In the genomic region with DNA sequence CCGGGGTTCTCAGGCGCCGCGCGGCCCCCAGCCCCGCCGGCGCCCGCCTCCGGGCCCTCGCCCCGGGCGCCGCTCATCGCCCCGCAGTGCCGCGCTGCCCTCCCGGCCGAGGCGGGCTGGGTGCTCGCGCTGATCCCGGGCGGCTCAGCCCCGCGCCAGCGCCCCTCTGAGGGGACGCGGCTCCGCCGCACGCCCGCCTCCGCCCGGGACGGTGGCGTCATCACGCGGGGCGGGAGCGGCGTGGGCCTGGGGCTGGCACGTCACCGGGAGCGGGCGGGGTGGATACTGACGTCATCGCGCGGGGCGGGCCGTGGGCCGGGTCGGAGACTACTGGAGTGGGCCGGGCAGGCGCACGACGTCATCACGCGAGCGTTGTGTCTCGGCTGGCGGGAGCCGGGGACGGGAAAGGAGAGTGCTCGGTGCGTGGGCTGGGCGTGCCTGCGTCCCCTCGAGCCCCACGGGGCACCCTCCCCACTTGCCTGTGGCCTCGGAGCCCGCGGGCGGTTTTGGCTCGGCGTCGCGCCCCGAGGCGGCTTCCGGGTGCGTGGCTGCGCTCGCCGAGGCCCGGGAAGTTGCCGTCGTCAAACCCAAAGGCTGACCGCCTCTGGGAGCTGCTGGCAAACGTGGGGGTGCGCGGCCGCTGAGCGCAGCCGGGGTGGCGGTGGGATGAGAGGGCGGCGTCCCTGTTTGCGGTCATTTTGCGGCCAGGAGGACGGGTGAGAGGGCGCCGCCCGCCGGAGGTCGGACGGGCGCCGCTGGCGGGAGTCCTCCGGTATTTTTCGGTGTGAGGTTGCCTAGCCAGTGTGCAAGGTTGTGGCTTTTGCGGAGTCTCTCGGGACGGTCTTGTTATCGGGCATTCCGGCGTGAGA, we compare ENCODE assay signal across 8 cellular contexts. TPM values are rescaled to one million over a fixed set of nuclear protein-coding genes. Genes with fewer than 3 reads are reported as not detected.
DNase-seq lines count a peak whose midpoint lies in the region; ATAC-seq and TF ChIP-seq lines count a peak whose summit lies in the region.

A gene with protein sequence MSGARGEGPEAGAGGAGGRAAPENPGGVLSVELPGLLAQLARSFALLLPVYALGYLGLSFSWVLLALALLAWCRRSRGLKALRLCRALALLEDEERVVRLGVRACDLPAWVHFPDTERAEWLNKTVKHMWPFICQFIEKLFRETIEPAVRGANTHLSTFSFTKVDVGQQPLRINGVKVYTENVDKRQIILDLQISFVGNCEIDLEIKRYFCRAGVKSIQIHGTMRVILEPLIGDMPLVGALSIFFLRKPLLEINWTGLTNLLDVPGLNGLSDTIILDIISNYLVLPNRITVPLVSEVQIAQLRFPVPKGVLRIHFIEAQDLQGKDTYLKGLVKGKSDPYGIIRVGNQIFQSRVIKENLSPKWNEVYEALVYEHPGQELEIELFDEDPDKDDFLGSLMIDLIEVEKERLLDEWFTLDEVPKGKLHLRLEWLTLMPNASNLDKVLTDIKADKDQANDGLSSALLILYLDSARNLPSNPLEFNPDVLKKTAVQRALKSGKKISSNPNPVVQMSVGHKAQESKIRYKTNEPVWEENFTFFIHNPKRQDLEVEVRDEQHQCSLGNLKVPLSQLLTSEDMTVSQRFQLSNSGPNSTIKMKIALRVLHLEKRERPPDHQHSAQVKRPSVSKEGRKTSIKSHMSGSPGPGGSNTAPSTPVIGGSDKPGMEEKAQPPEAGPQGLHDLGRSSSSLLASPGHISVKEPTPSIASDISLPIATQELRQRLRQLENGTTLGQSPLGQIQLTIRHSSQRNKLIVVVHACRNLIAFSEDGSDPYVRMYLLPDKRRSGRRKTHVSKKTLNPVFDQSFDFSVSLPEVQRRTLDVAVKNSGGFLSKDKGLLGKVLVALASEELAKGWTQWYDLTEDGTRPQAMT (minus strand): TSS at position 168 of the 869 bp plus-strand sequence. CDS start 91 bp downstream, at position 77.

- H3K9me3 Mint-ChIP-seq in GM23338 (no peaks in the 10 kb centered on the region; the same call in 2 of the 3 replicates), nephron progenitor cell (no peaks in the 10 kb centered on the region)
- H3K9me3 Mint-ChIP-seq in activated T-helper 2 cell treated with anti-CD3 and anti-CD28 coated beads, Interferon-gamma antibody, Interleukin-2, Interleukin-4, amounts not matched to agents 10 μg/mL and 5 μg/mL and 100 μg/mL, durations not matched to agents 14 hours and 24 hours and 36 hours = no peaks in the 10 kb centered on the region

- peaks cover 35% of the 10 kb centered on the region for H3K79me2 ChIP-seq in GM23338 (replicated peaks; ENCODE audit: insufficient read depth)

- H3K27ac ChIP-seq in GM23338 (ENCODE audit: low read depth) = peak within 1 kb of the TSS; percentile 69; the same call in 1 of the 2 replicates
- H3K27ac ChIP-seq in RWPE1 = peak within 1 kb of the TSS; percentile 96
- peak within 1 kb of the TSS; percentile 97 to 100 (median 100) for H3K27ac ChIP-seq in stomach

- H3F3A ChIP-seq in GM23338 (replicated peaks; ENCODE audit: low read depth) = peaks cover 11% of the 10 kb centered on the region; the same call in 1 of the 2 replicates

- H3K4me1 Mint-ChIP-seq in GM23338 = peaks cover 25% of the 10 kb centered on the region
- peaks cover 29% of the 10 kb centered on the region for H3K4me1 Mint-ChIP-seq in activated T-helper 2 cell treated with anti-CD3 and anti-CD28 coated beads, Interferon-gamma antibody, Interleukin-2, Interleukin-4, amounts not matched to agents 10 μg/mL and 5 μg/mL and 100 μg/mL, durations not matched to agents 14 hours and 24 hours and 36 hours (ENCODE audit: low read depth)
- H3K4me1 Mint-ChIP-seq in nephron progenitor cell = peaks cover 33% of the 10 kb centered on the region

- no peaks in the 10 kb centered on the region for H3K9me2 ChIP-seq in GM23338 (ENCODE audit: insufficient read depth)

- H3K27me3 ChIP-seq in GM23338 (ENCODE audit: insufficient read depth) (peaks cover 36% of the 10 kb centered on the region), stomach (no peaks in the 10 kb centered on the region)

- H3K36me3 ChIP-seq in GM23338 (ENCODE audit: insufficient read depth) (no peaks in the 10 kb centered on the region), stomach (no peaks in the 10 kb centered on the region)

- DNase-seq in EL (peak; percentile 96), GM23338 (ENCODE audit: low spot score) (peak; percentile 80), LHCN-M2 (ENCODE audit: low read depth) (peak; percentile 98), RWPE1 (ENCODE audit: low spot score) (peak; percentile 95), fibroblast of peridontal ligament (ENCODE audit: extremely low read depth) (peak; percentile 94), nephron progenitor cell (peak; percentile 97), stomach (peak; percentile 98)
- peak; percentile 98 for DNase-seq in activated T-helper 2 cell treated with anti-CD3 and anti-CD28 coated beads, Interferon-gamma antibody, Interleukin-2, Interleukin-4, amounts not matched to agents 10 μg/mL and 5 μg/mL and 100 μg/mL, durations not matched to agents 14 hours and 24 hours and 36 hours (ENCODE audit: low spot score)

- peak within 1 kb of the TSS; percentile 100 for H3K4me2 ChIP-seq in GM23338

- H3K9me3 ChIP-seq in stomach = no peaks in the 10 kb centered on the region

- H3K4me3 ChIP-seq in GM23338 (peak within 1 kb of the TSS; percentile 81), stomach (peak within 1 kb of the TSS; percentile 86 to 92 (median 90))

- peaks cover 10% of the 10 kb centered on the region for H3K36me3 Mint-ChIP-seq in GM23338 (ENCODE audit: low read depth)
- peaks cover 19% of the 10 kb centered on the region for H3K36me3 Mint-ChIP-seq in activated T-helper 2 cell treated with anti-CD3 and anti-CD28 coated beads, Interferon-gamma antibody, Interleukin-2, Interleukin-4, amounts not matched to agents 10 μg/mL and 5 μg/mL and 100 μg/mL, durations not matched to agents 14 hours and 24 hours and 36 hours (ENCODE audit: low read depth)
- H3K36me3 Mint-ChIP-seq in nephron progenitor cell (ENCODE audit: low read depth) = peaks cover 11% of the 10 kb centered on the region

- H3K4me3 Mint-ChIP-seq in GM23338 (peak within 1 kb of the TSS; percentile 80), nephron progenitor cell (peak within 1 kb of the TSS; percentile 89)
- peak within 1 kb of the TSS; percentile 99 for H3K4me3 Mint-ChIP-seq in activated T-helper 2 cell treated with anti-CD3 and anti-CD28 coated beads, Interferon-gamma antibody, Interleukin-2, Interleukin-4, amounts not matched to agents 10 μg/mL and 5 μg/mL and 100 μg/mL, durations not matched to agents 14 hours and 24 hours and 36 hours (ENCODE audit: low read depth)

- POLR2A ChIA-PET in RWPE1 (lab: Yijun Ruan, JAX; ENCODE audit: low non-redundant PET) = interaction anchor here (0.6 to 1.3 kb wide), 2 partner anchors 29 to 34 kb away, joined by 4 to 6 read pairs; no protein-coding TSS in a partner anchor

- H4K20me1 ChIP-seq in GM23338 (replicated peaks; ENCODE audit: insufficient read depth) = peaks cover 22% of the 10 kb centered on the region

- ATAC-seq in GM23338 = peak; percentile 55

- CTCF ChIA-PET in RWPE1 (lab: Yijun Ruan, JAX) = no interaction called here

- intact Hi-C loops in activated T-helper 2 cell treated with anti-CD3 and anti-CD28 coated beads, Interferon-gamma antibody, Interleukin-2, Interleukin-4, amounts not matched to agents 10 μg/mL and 5 μg/mL and 100 μg/mL, durations not matched to agents 14 hours and 24 hours and 36 hours (cut with micrococcal nuclease) = loop anchor here (1.0 to 2.0 kb wide), 4 partner anchors 17 to 125 kb away; a partner anchor contains a TSS
- intact Hi-C loops in stomach (cut with DNase I; ENCODE audit: low total_unique reads) = no loop called here

- H3K4me1 ChIP-seq in GM23338 (ENCODE audit: insufficient read depth) (peaks cover 25% of the 10 kb centered on the region), stomach (peaks cover 7 to 43% (median 33%) of the 10 kb centered on the region in 4 donors)

- H2AFZ ChIP-seq in GM23338 = peak within 1 kb of the TSS; percentile 86

- peak; percentile 87 for TF ChIP-seq EP300 in stomach (IDR thresholded peaks at IDR 0.05)

- 0 to 1% (median 0%) methylated on average over 23 to 120 of the region's 120 CpGs for WGBS in stomach, 5 donors

- TF ChIP-seq CTCF in GM23338 (conservative IDR thresholded peaks at IDR 0.05; ENCODE audit: low read depth in 2 of 2) (peak in 1 of 2 experiments; percentile 32; a peak in 2 of 4 replicates), RWPE1 (conservative IDR thresholded peaks at IDR 0.05; ENCODE audit: low read depth) (peak; percentile 15; the same call in 1 of the 2 replicates), nephron progenitor cell (IDR thresholded peaks at IDR 0.05) (no peak), stomach (IDR thresholded peaks at IDR 0.05) (peak in 1 of 7 experiments; percentile 18)

- H3K27me3 Mint-ChIP-seq in GM23338 (ENCODE audit: insufficient read depth, low read depth, poor library complexity) = peaks cover 18% of the 10 kb centered on the region
- peaks cover 6% of the 10 kb centered on the region for H3K27me3 Mint-ChIP-seq in activated T-helper 2 cell treated with anti-CD3 and anti-CD28 coated beads, Interferon-gamma antibody, Interleukin-2, Interleukin-4, amounts not matched to agents 10 μg/mL and 5 μg/mL and 100 μg/mL, durations not matched to agents 14 hours and 24 hours and 36 hours (ENCODE audit: low read depth)
- H3K27me3 Mint-ChIP-seq in nephron progenitor cell (ENCODE audit: low read depth, poor library complexity) = peaks cover 24% of the 10 kb centered on the region

- peak in 2 of 4 donors; percentile 87 to 94 for TF ChIP-seq POLR2A in stomach (IDR thresholded peaks at IDR 0.05)

- H3K27ac Mint-ChIP-seq in GM23338 (no peak within 1 kb of the TSS), nephron progenitor cell (peak within 1 kb of the TSS; percentile 80)
- peak within 1 kb of the TSS; percentile 79 for H3K27ac Mint-ChIP-seq in activated T-helper 2 cell treated with anti-CD3 and anti-CD28 coated beads, Interferon-gamma antibody, Interleukin-2, Interleukin-4, amounts not matched to agents 10 μg/mL and 5 μg/mL and 100 μg/mL, durations not matched to agents 14 hours and 24 hours and 36 hours

TF ChIP-seq in GM23338, 12 proteins besides CTCF, POLR2A, EP300 and RAD21 (continues in another document):
- no peak for TF ChIP-seq ZNF114 (CRISPR knock-in tag; IDR thresholded peaks at IDR 0.05)

RNA-seq across cellular contexts. Expression of the gene that starts here (rescaled TPM):
- total RNA-seq in GM23338 (2014; rRNA removed; shearing (Covaris generic)) = 50.3 and 52.7 TPM in 2 replicates
- polyA plus RNA-seq in GM23338 (2016; fragmentation: Nextera tagmentation; extraction: Ambion mirVana) (9.6 TPM in 2 replicates), stomach (10 to 100 TPM in 1 of 3 donors, 1 to 10 TPM in 2; 7.6 to 22.2 (median 7.8) TPM)
- total RNA-seq in LHCN-M2 (2014; rRNA removed) (118 and 164 TPM in 2 replicates), stomach (100 to 1,000 TPM in 2 of 5 donors, 10 to 100 TPM in 3; 21.6 to 137 (median 62.6) TPM)
- 38.0 TPM for polyA plus RNA-seq in LHCN-M2 (2012)
- total RNA-seq in activated T-helper 2 cell treated with anti-CD3 and anti-CD28 coated beads, Interferon-gamma antibody, Interleukin-2, Interleukin-4, amounts not matched to agents 10 μg/mL and 5 μg/mL and 100 μg/mL, durations not matched to agents 14 hours and 24 hours and 36 hours = 62.4 and 64.2 TPM in 2 replicates

Comparison
In these comparisons a context has a peak if more than half of its experiments do, and no peak if none do; other contexts are left out.
1. Peak in every context shown above with its lines: DNase-seq, ATAC-seq, H3K4me3 ChIP-seq and H3K27ac ChIP-seq.